Comparison of ENCODE assay signal across 24 cellular contexts in genomic region chr12:98533723-98534251, GRCh38. TPM values are rescaled to one million over a fixed set of nuclear protein-coding genes. Genes with fewer than 3 reads are reported as not detected.
DNase-seq lines count a peak whose midpoint lies in the region; ATAC-seq and TF ChIP-seq lines count a peak whose summit lies in the region.
"Had no signal": no experiment of that assay in that cellular context is flagged by ENCODE, and none has a peak within 500 bp of the region (broad histone marks: within the 10 kb centered on the region; RNA-seq: fewer than 3 reads in every experiment).

No MANE protein-coding gene starts in this region.

- no peak overlapping the region for H2AFZ ChIP-seq in neural cell (ENCODE audit: low read depth, low read length)

- H3K4me1 Mint-ChIP-seq in CD4-positive, CD25-positive, alpha-beta regulatory T cell: peaks cover 14 to 39% (median 28%) of the 10 kb centered on the region in 4 donors
- H3K4me1 Mint-ChIP-seq in type B pancreatic cell (ENCODE audit: unreplicated experiment): no peaks in the 10 kb centered on the region

- no peak for ATAC-seq in CD4-positive, CD25-positive, alpha-beta regulatory T cell (ENCODE audit: low read depth in 2 of 2)
- ATAC-seq: activated CD4-positive, CD25-positive, alpha-beta regulatory T cell treated with anti-CD3 and anti-CD28 coated beads, Interleukin-2, amount 50 U/mL, for 24 hours; left lung; naive thymus-derived CD4-positive, alpha-beta T cell; right cardiac atrium; upper lobe of right lung had no signal

- H3F3A ChIP-seq in neural cell (ENCODE audit: insufficient read depth, low read length, poor library complexity, severe bottlenecking): no peaks in the 10 kb centered on the region

- no peak overlapping the region for H3K4me3 ChIP-seq in CD4-positive, CD25-positive, alpha-beta regulatory T cell (ENCODE audit: low read depth, low read length)
- no peak overlapping the region for H3K4me3 ChIP-seq in neural cell (ENCODE audit: low read length)
- H3K4me3 ChIP-seq: colonic mucosa, left lung, upper lobe of right lung had no signal

- no peaks in the 10 kb centered on the region for H3K9me2 ChIP-seq in neural cell (ENCODE audit: insufficient read depth, low read length)

- no peak overlapping the region for H3K4me2 ChIP-seq in neural cell (ENCODE audit: low read length)

- H3K27ac ChIP-seq in CD4-positive, CD25-positive, alpha-beta regulatory T cell (ENCODE audit: insufficient read depth, low read length, poor library complexity, severe bottlenecking): no peak overlapping the region
- peak overlapping the region; percentile 29 for H3K27ac ChIP-seq in neural cell (ENCODE audit: low read length)
- H3K27ac ChIP-seq: colonic mucosa, epithelial cell of prostate, left lung, upper lobe of right lung had no signal

- H3K36me3 Mint-ChIP-seq in CD4-positive, CD25-positive, alpha-beta regulatory T cell: peaks cover 39% of the 10 kb centered on the region
- peaks cover 34% of the 10 kb centered on the region for H3K36me3 Mint-ChIP-seq in type B pancreatic cell

- peak overlapping the region in 2 of 3 donors; percentile 12 to 50 for H3K27ac Mint-ChIP-seq in CD4-positive, CD25-positive, alpha-beta regulatory T cell
- no peak overlapping the region for H3K27ac Mint-ChIP-seq in type B pancreatic cell
- H3K27ac Mint-ChIP-seq: IgD-negative memory B cell; T-helper 1 cell treated with Interleukin-12 subunit alpha and Interleukin-12 subunit beta and Interleukin-4 antibody, amounts not matched to agents 30 μg/mL and 1 μg/mL, for 36 hours had no signal

- H3K4me1 ChIP-seq in CD4-positive, CD25-positive, alpha-beta regulatory T cell (ENCODE audit: control insufficient read depth, insufficient read depth, low read length, poor library complexity, severe bottlenecking): no peaks in the 10 kb centered on the region
- H3K4me1 ChIP-seq: colonic mucosa, left lung, upper lobe of right lung had no signal

- H3K9me3 ChIP-seq in CD4-positive, CD25-positive, alpha-beta regulatory T cell (ENCODE audit: control insufficient read depth in 2 of 2, low read length in 2 of 2): no peaks in the 10 kb centered on the region
- no peaks in the 10 kb centered on the region for H3K9me3 ChIP-seq in neural cell (ENCODE audit: low read length)
- H3K9me3 ChIP-seq: colonic mucosa, left lung, upper lobe of right lung had no signal

- TF ChIP-seq RAD21 in neural cell (conservative IDR thresholded peaks at IDR 0.05): no peak

- peaks cover 9% of the 10 kb centered on the region for H3K79me2 ChIP-seq in neural cell (replicated peaks; ENCODE audit: insufficient read depth, low read length)

- peaks cover 78% of the 10 kb centered on the region for H3K36me3 ChIP-seq in CD4-positive, CD25-positive, alpha-beta regulatory T cell (ENCODE audit: control insufficient read depth, insufficient read depth, low read length)
- H3K36me3 ChIP-seq in neural cell (ENCODE audit: insufficient read depth, low read length): peaks cover 10% of the 10 kb centered on the region
- H3K36me3 ChIP-seq: colonic mucosa had no signal

- no peak overlapping the region for H3K4me3 Mint-ChIP-seq in CD4-positive, CD25-positive, alpha-beta regulatory T cell
- H3K4me3 Mint-ChIP-seq in type B pancreatic cell: no peak overlapping the region
- H3K4me3 Mint-ChIP-seq: IgD-negative memory B cell; naive thymus-derived CD4-positive, alpha-beta T cell; T-helper 1 cell treated with Interleukin-12 subunit alpha and Interleukin-12 subunit beta and Interleukin-4 antibody, amounts not matched to agents 30 μg/mL and 1 μg/mL, for 36 hours had no signal

- H3K9me3 Mint-ChIP-seq in CD4-positive, CD25-positive, alpha-beta regulatory T cell: no peaks in the 10 kb centered on the region
- H3K9me3 Mint-ChIP-seq in type B pancreatic cell: no peaks in the 10 kb centered on the region
- H3K9me3 Mint-ChIP-seq: IgD-negative memory B cell; naive thymus-derived CD4-positive, alpha-beta T cell; T-helper 1 cell treated with Interleukin-12 subunit alpha and Interleukin-12 subunit beta and Interleukin-4 antibody, amounts not matched to agents 30 μg/mL and 1 μg/mL, for 36 hours had no signal

- no peak for DNase-seq in CD4-positive, CD25-positive, alpha-beta regulatory T cell
- peak; percentile 17 for DNase-seq in HuH-7 (ENCODE audit: low spot score)
- DNase-seq in dedifferentiated amniotic fluid mesenchymal stem cell (ENCODE audit: extremely low spot score): peak; percentile 84
- DNase-seq in stimulated activated CD4-positive, alpha-beta T cell treated with anti-CD3 and anti-CD28 coated beads, Interleukin-2, amount 100 ng/mL, for 48 hours: no peak
- no peak for DNase-seq in foreskin melanocyte
- no peak for DNase-seq in type B pancreatic cell (ENCODE audit: extremely low spot score, unreplicated experiment)
- DNase-seq in NCI-H345 (lab: John Stamatoyannopoulos, UW): no peak
- DNase-seq: colonic mucosa; COR-L47; GF-D8; H7; hypothalamus; left lung; naive thymus-derived CD4-positive, alpha-beta T cell; NCI-H524 treated with DMSO at 0.1 percent for 48 hours; right cardiac atrium; RPMI8226; stimulated activated CD4-positive, alpha-beta T cell treated with anti-CD3 and anti-CD28 coated beads, Interleukin-4, amount 100 ng/mL, for 1 hour; upper lobe of right lung had no signal

- H3K27me3 ChIP-seq in CD4-positive, CD25-positive, alpha-beta regulatory T cell (ENCODE audit: control insufficient read depth, insufficient read depth, low read length): no peaks in the 10 kb centered on the region
- H3K27me3 ChIP-seq in neural cell (ENCODE audit: insufficient read depth, low read depth, low read length): no peaks in the 10 kb centered on the region
- H3K27me3 ChIP-seq: colonic mucosa, left lung, upper lobe of right lung had no signal

- TF ChIP-seq EP300 in neural cell (conservative IDR thresholded peaks at IDR 0.05; ENCODE audit: poor library complexity, severe bottlenecking): no peak

- H4K20me1 ChIP-seq in neural cell (ENCODE audit: insufficient read depth): no peaks in the 10 kb centered on the region

- H3K27me3 Mint-ChIP-seq in CD4-positive, CD25-positive, alpha-beta regulatory T cell: no peaks in the 10 kb centered on the region
- H3K27me3 Mint-ChIP-seq in type B pancreatic cell: no peaks in the 10 kb centered on the region
- H3K27me3 Mint-ChIP-seq: IgD-negative memory B cell; naive thymus-derived CD4-positive, alpha-beta T cell had no signal

- TF ChIP-seq CTCF in neural cell (IDR thresholded peaks at IDR 0.05; ENCODE audit: poor library complexity, severe bottlenecking) (no peak), type B pancreatic cell (conservative IDR thresholded peaks at IDR 0.05) (no peak)

- H3K9ac ChIP-seq in neural cell (ENCODE audit: low read length): no peak overlapping the region

TF ChIP-seq in neural cell, 6 proteins besides CTCF, POLR2A, EP300 and RAD21:
- TF ChIP-seq EZH2 (IDR thresholded peaks at IDR 0.05; ENCODE audit: borderline replicate concordance, insufficient read depth, low read length, poor library complexity, severe bottlenecking): no peak
- TF ChIP-seq SMC3 (conservative IDR thresholded peaks at IDR 0.05; ENCODE audit: poor library complexity): no peak
- TF ChIP-seq TAF1 (IDR thresholded peaks at IDR 0.05; ENCODE audit: low read depth): no peak
- no peak for TF ChIP-seq POLR2AphosphoS5 (IDR thresholded peaks at IDR 0.05)
- TF ChIP-seq MXI1 (conservative IDR thresholded peaks at IDR 0.05; ENCODE audit: poor library complexity, severe bottlenecking): no peak
- TF ChIP-seq, protein P1, sequence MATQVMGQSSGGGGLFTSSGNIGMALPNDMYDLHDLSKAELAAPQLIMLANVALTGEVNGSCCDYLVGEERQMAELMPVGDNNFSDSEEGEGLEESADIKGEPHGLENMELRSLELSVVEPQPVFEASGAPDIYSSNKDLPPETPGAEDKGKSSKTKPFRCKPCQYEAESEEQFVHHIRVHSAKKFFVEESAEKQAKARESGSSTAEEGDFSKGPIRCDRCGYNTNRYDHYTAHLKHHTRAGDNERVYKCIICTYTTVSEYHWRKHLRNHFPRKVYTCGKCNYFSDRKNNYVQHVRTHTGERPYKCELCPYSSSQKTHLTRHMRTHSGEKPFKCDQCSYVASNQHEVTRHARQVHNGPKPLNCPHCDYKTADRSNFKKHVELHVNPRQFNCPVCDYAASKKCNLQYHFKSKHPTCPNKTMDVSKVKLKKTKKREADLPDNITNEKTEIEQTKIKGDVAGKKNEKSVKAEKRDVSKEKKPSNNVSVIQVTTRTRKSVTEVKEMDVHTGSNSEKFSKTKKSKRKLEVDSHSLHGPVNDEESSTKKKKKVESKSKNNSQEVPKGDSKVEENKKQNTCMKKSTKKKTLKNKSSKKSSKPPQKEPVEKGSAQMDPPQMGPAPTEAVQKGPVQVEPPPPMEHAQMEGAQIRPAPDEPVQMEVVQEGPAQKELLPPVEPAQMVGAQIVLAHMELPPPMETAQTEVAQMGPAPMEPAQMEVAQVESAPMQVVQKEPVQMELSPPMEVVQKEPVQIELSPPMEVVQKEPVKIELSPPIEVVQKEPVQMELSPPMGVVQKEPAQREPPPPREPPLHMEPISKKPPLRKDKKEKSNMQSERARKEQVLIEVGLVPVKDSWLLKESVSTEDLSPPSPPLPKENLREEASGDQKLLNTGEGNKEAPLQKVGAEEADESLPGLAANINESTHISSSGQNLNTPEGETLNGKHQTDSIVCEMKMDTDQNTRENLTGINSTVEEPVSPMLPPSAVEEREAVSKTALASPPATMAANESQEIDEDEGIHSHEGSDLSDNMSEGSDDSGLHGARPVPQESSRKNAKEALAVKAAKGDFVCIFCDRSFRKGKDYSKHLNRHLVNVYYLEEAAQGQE (IDR thresholded peaks at IDR 0.05; ENCODE audit: borderline replicate concordance): no peak

RNA-seq across cellular contexts. Expression of gene TMPO, which starts 18.4 kb away (rescaled TPM):
- total RNA-seq in CD4-positive, CD25-positive, alpha-beta regulatory T cell: 105 TPM
- polyA plus RNA-seq in CD4-positive, CD25-positive, alpha-beta regulatory T cell: 10 to 100 TPM; 40.3 to 65.7 (median 58.2) TPM
- polyA plus RNA-seq in neural cell: 133 and 143 TPM in 2 replicates
- polyA minus RNA-seq in neural cell: 247 and 250 TPM in 2 replicates
- 115 and 178 TPM in 2 replicates for total RNA-seq in type B pancreatic cell (ENCODE audit: low replicate concordance)

RNA-seq across cellular contexts. Expression of gene SLC25A3, which starts 59.7 kb away (rescaled TPM):
- 491 TPM for total RNA-seq in CD4-positive, CD25-positive, alpha-beta regulatory T cell
- polyA plus RNA-seq in CD4-positive, CD25-positive, alpha-beta regulatory T cell: 100 to 1,000 TPM; 315 to 484 (median 346) TPM
- 615 and 655 TPM in 2 replicates for polyA plus RNA-seq in neural cell
- 420 and 428 TPM in 2 replicates for polyA minus RNA-seq in neural cell
- 648 and 677 TPM in 2 replicates for total RNA-seq in type B pancreatic cell (ENCODE audit: low replicate concordance)

Comparison
In these comparisons a context has a peak if more than half of its experiments do, and no peak if none do; other contexts are left out.
1. DNase-seq: peak in HuH-7 (single experiment) and dedifferentiated amniotic fluid mesenchymal stem cell (single experiment); none in CD4-positive, CD25-positive, alpha-beta regulatory T cell (0 of 3), stimulated activated CD4-positive, alpha-beta T cell treated with anti-CD3 and anti-CD28 coated beads, Interleukin-2, amount 100 ng/mL, for 48 hours (0 of 2), foreskin melanocyte (single experiment), type B pancreatic cell (single experiment) and NCI-H345 (single experiment).